In genomic region chr6:104860221-104860620, GRCh38 we compare ENCODE assay signal across 8 cellular contexts. TPM values are rescaled to one million over a fixed set of nuclear protein-coding genes. Genes with fewer than 3 reads are reported as not detected.
DNase-seq lines count a peak whose midpoint lies in the region; ATAC-seq and TF ChIP-seq lines count a peak whose summit lies in the region.

No MANE protein-coding gene starts in this region.

- H3K9me2 ChIP-seq in Karpas-422 (replicated peaks; ENCODE audit: insufficient read depth, low read length) (no peaks in the 10 kb centered on the region), neural cell (ENCODE audit: insufficient read depth, low read length) (no peaks in the 10 kb centered on the region)

- H3K27ac ChIP-seq in Karpas-422 (ENCODE audit: low read length) (no peak overlapping the region), coronary artery (peak overlapping the region; percentile 71 to 81), neural cell (ENCODE audit: low read length) (no peak overlapping the region)

- TF ChIP-seq CTCF in BJ (IDR thresholded peaks at IDR 0.05; ENCODE audit: insufficient read depth, low read depth, low read length) = no peak
- no peak for TF ChIP-seq CTCF in coronary artery (IDR thresholded peaks at IDR 0.05)
- TF ChIP-seq CTCF in neural cell (IDR thresholded peaks at IDR 0.05; ENCODE audit: poor library complexity, severe bottlenecking) = no peak

- H3K27me3 ChIP-seq in BJ (ENCODE audit: control insufficient read depth, insufficient read depth, low read length) = no peaks in the 10 kb centered on the region
- H3K27me3 ChIP-seq in Karpas-422 (ENCODE audit: low read length) = no peaks in the 10 kb centered on the region
- no peaks in the 10 kb centered on the region for H3K27me3 ChIP-seq in neural cell (ENCODE audit: insufficient read depth, low read depth, low read length)

- no peak for ATAC-seq in HG02642 (IDR thresholded peaks at IDR 0.05; ENCODE audit: poor library complexity, unreplicated experiment)
- ATAC-seq in GM19023 (IDR thresholded peaks at IDR 0.05; ENCODE audit: unreplicated experiment) = no peak

- CTCF ChIA-PET in BJ (lab: Yijun Ruan, JAX) = interaction anchor here (1.2 kb wide), 1 partner anchor 18 kb away, joined by 3 read pairs; no protein-coding TSS in a partner anchor

- H3K4me1 ChIP-seq in Karpas-422 (ENCODE audit: low read length) = peaks cover 23% of the 10 kb centered on the region

- H3K79me2 ChIP-seq in Karpas-422 (ENCODE audit: low read length) (peaks cover 40% of the 10 kb centered on the region), neural cell (replicated peaks; ENCODE audit: insufficient read depth, low read length) (peaks cover 34% of the 10 kb centered on the region)

- H4K20me1 ChIP-seq in Karpas-422 (ENCODE audit: insufficient read depth, low read depth, low read length) (no peaks in the 10 kb centered on the region), neural cell (ENCODE audit: insufficient read depth) (no peaks in the 10 kb centered on the region)

- no peak for DNase-seq in BJ (ENCODE audit: low read depth)
- DNase-seq in Karpas-422 = no peak
- DNase-seq in coronary artery (ENCODE audit: low spot score) = no peak
- DNase-seq in NCI-H128 (lab: John Stamatoyannopoulos, UW; ENCODE audit: unreplicated experiment) = no peak
- no peak for DNase-seq in NCI-H2196 treated with DMSO at 0.1 percent for 48 hours (lab: John Stamatoyannopoulos, UW; ENCODE audit: unreplicated experiment)

- H3K36me3 ChIP-seq in BJ (ENCODE audit: control insufficient read depth, insufficient read depth, low read length) (no peaks in the 10 kb centered on the region), Karpas-422 (ENCODE audit: insufficient read depth, low read length) (peaks cover 5% of the 10 kb centered on the region; the same call in 1 of the 2 replicates), neural cell (ENCODE audit: insufficient read depth, low read length) (no peaks in the 10 kb centered on the region)

- no peak for TF ChIP-seq RAD21 in neural cell (conservative IDR thresholded peaks at IDR 0.05)

- H3K4me2 ChIP-seq in Karpas-422 (ENCODE audit: low read depth, low read length, poor library complexity, severe bottlenecking) (peak overlapping the region; percentile 94), neural cell (ENCODE audit: low read length) (peak overlapping the region; percentile 38)

- no peaks in the 10 kb centered on the region for H3F3A ChIP-seq in neural cell (ENCODE audit: insufficient read depth, low read length, poor library complexity, severe bottlenecking)

- H3K4me3 ChIP-seq in BJ (ENCODE audit: low read depth, low read length) (peak overlapping the region; percentile 83; the same call in 1 of the 2 replicates), Karpas-422 (ENCODE audit: low read length) (peak overlapping the region; percentile 97), coronary artery (peak overlapping the region; percentile 82), neural cell (ENCODE audit: low read length) (peak overlapping the region; percentile 75)

- H3K9ac ChIP-seq in Karpas-422 (ENCODE audit: low read length) (peak overlapping the region; percentile 92), neural cell (ENCODE audit: low read length) (no peak overlapping the region)

- peak overlapping the region; percentile 90 for H2AFZ ChIP-seq in Karpas-422 (ENCODE audit: low read length)
- H2AFZ ChIP-seq in neural cell (ENCODE audit: low read depth, low read length) = peak overlapping the region; percentile 81

- no peak for TF ChIP-seq EP300 in neural cell (conservative IDR thresholded peaks at IDR 0.05; ENCODE audit: poor library complexity, severe bottlenecking)

- POLR2A ChIA-PET in BJ (lab: Charles Lee) = no interaction called here

- H3K9me3 ChIP-seq in Karpas-422 (ENCODE audit: low read length) (no peaks in the 10 kb centered on the region), neural cell (ENCODE audit: low read length) (no peaks in the 10 kb centered on the region)

TF ChIP-seq in neural cell, 6 proteins besides CTCF, POLR2A, EP300 and RAD21:
- TF ChIP-seq SMC3 (conservative IDR thresholded peaks at IDR 0.05; ENCODE audit: poor library complexity) (no peak), EZH2 (IDR thresholded peaks at IDR 0.05; ENCODE audit: borderline replicate concordance, insufficient read depth, low read length, poor library complexity, severe bottlenecking) (no peak), POLR2AphosphoS5 (IDR thresholded peaks at IDR 0.05) (no peak), TAF1 (IDR thresholded peaks at IDR 0.05; ENCODE audit: low read depth) (no peak), MXI1 (conservative IDR thresholded peaks at IDR 0.05; ENCODE audit: poor library complexity, severe bottlenecking) (no peak), REST (IDR thresholded peaks at IDR 0.05; ENCODE audit: borderline replicate concordance) (no peak)

RNA-seq across cellular contexts. Expression of gene HACE1, which starts 0.5 kb away (rescaled TPM):
- polyA plus RNA-seq in BJ (2011; rRNA removed) (6.8 and 9.2 TPM in 2 replicates), neural cell (70.6 and 71.1 TPM in 2 replicates)
- 6.8 and 9.8 TPM in 2 replicates for polyA minus RNA-seq in BJ (2011; rRNA and poly(A)+ RNA removed)
- total RNA-seq in Karpas-422 (2014; rRNA removed; shearing (Covaris generic); ENCODE audit: low replicate concordance) = 21.5 and 41.7 TPM in 2 replicates
- 68.4 and 80.7 TPM in 2 replicates for polyA minus RNA-seq in neural cell

Comparison
In these comparisons a context has a peak if more than half of its experiments do, and no peak if none do; other contexts are left out.
1. H3K27ac ChIP-seq: peak in coronary artery (2 of 2); none in Karpas-422 (single experiment) and neural cell (single experiment).
2. Peak in every context shown above with its lines, with median percentiles within 50 percentile points of each other: H3K4me3 ChIP-seq.